24 cellular contexts compared by ENCODE assay signal in genomic region chr13:54183728-54184127, GRCh38.
"Had no signal": no experiment of that assay in that cellular context is flagged by ENCODE, and none has a peak within 500 bp of the region (broad histone marks: within the 10 kb centered on the region; RNA-seq: fewer than 3 reads in every experiment).

No MANE protein-coding gene starts in this region.

- H3K27ac Mint-ChIP-seq: naive B cell; natural killer cell treated with Interleukin-12 subunit alpha and Interleukin-12 subunit beta and Interleukin-15 and Interleukin-18, amount 100 ng/mL, for 72 hours; neural progenitor cell; progenitor cell of endocrine pancreas; stimulated activated naive CD8-positive, alpha-beta T cell treated with anti-CD3 and anti-CD28 coated beads, Interleukin-15, amount 100 ng/mL, for 72 hours had no signal

- H3K9me3 Mint-ChIP-seq: neural progenitor cell had no signal

- H3K9ac ChIP-seq: neural progenitor cell, parathyroid adenoma had no signal

- H3K36me3 Mint-ChIP-seq: naive B cell, neural progenitor cell had no signal

- H2AFZ ChIP-seq: neural progenitor cell, parathyroid adenoma had no signal

- H3K27me3 ChIP-seq: gastrocnemius medialis, neural progenitor cell, right atrium auricular region, suprapubic skin, transverse colon, vagina had no signal

- FAIRE-seq: keratinocyte had no signal

- H3K4me2 ChIP-seq: neural progenitor cell, smooth muscle cell had no signal

- H3K36me3 ChIP-seq: gastrocnemius medialis, lower lobe of right lung, neural progenitor cell, right atrium auricular region, suprapubic skin, transverse colon, vagina had no signal

- H3K9me3 ChIP-seq: gastrocnemius medialis, lower lobe of right lung, right atrium auricular region, suprapubic skin, vagina had no signal

- H3K79me2 ChIP-seq: parathyroid adenoma had no signal

- H3K4me3 ChIP-seq: gastrocnemius medialis, lower lobe of right lung, mucosa of descending colon, neural progenitor cell, right atrium auricular region, smooth muscle cell, suprapubic skin, transverse colon, vagina had no signal

- H3K4me3 Mint-ChIP-seq: naive B cell; natural killer cell treated with Interleukin-12 subunit alpha and Interleukin-12 subunit beta and Interleukin-15 and Interleukin-18, amount 100 ng/mL, for 72 hours; neural progenitor cell; stimulated activated naive CD8-positive, alpha-beta T cell treated with anti-CD3 and anti-CD28 coated beads, Interleukin-15, amount 100 ng/mL, for 72 hours had no signal

- ATAC-seq: gastrocnemius medialis; left ventricle myocardium superior; lower lobe of right lung; mucosa of descending colon; natural killer cell treated with Interleukin-12 subunit alpha and Interleukin-12 subunit beta and Interleukin-15 and Interleukin-18, amount 100 ng/mL, for 72 hours; sciatic nerve; stimulated activated naive CD8-positive, alpha-beta T cell treated with anti-CD3 and anti-CD28 coated beads, Interleukin-15, amount 100 ng/mL, for 72 hours had no signal

- H3K4me1 Mint-ChIP-seq: naive B cell; stimulated activated naive CD8-positive, alpha-beta T cell treated with anti-CD3 and anti-CD28 coated beads, Interleukin-15, amount 100 ng/mL, for 72 hours had no signal

- DNase-seq: cortex of kidney; effector CD4-positive, alpha-beta T cell; gastrocnemius medialis; left ventricle myocardium superior; lower lobe of right lung; mucosa of descending colon; naive B cell; stimulated activated CD4-positive, alpha-beta T cell treated with anti-CD3 and anti-CD28 coated beads, Interleukin-12 subunit alpha, Interleukin-12 subunit beta, amount 100 ng/mL, for 4 hours; stimulated activated CD4-positive, alpha-beta T cell treated with anti-CD3 and anti-CD28 coated beads, Interleukin-1b, Interleukin-23, amount 100 ng/mL, for 48 hours; stimulated activated CD4-positive, alpha-beta T cell treated with anti-CD3 and anti-CD28 coated beads, Interleukin-4, amount 100 ng/mL, for 1 hour; stimulated activated CD8-positive, alpha-beta memory T cell treated with anti-CD3 and anti-CD28 coated beads, Interleukin-4, amount 100 ng/mL, for 48 hours; stimulated activated naive CD4-positive, alpha-beta T cell; stimulated activated naive CD8-positive, alpha-beta T cell treated with anti-CD3 and anti-CD28 coated beads, Interleukin-15, amount 100 ng/mL, for 72 hours; transverse colon had no signal

- H3K4me1 ChIP-seq: gastrocnemius medialis, lower lobe of right lung, parathyroid adenoma, right atrium auricular region, suprapubic skin, transverse colon, vagina had no signal

- H3K27ac ChIP-seq: gastrocnemius medialis, lower lobe of right lung, neural progenitor cell, parathyroid adenoma, right atrium auricular region, suprapubic skin, transverse colon, vagina had no signal

- H3K27me3 Mint-ChIP-seq: naive B cell; natural killer cell treated with Interleukin-12 subunit alpha and Interleukin-12 subunit beta and Interleukin-15 and Interleukin-18, amount 100 ng/mL, for 72 hours; stimulated activated naive CD8-positive, alpha-beta T cell treated with anti-CD3 and anti-CD28 coated beads, Interleukin-15, amount 100 ng/mL, for 72 hours had no signal
